In the genomic region with DNA sequence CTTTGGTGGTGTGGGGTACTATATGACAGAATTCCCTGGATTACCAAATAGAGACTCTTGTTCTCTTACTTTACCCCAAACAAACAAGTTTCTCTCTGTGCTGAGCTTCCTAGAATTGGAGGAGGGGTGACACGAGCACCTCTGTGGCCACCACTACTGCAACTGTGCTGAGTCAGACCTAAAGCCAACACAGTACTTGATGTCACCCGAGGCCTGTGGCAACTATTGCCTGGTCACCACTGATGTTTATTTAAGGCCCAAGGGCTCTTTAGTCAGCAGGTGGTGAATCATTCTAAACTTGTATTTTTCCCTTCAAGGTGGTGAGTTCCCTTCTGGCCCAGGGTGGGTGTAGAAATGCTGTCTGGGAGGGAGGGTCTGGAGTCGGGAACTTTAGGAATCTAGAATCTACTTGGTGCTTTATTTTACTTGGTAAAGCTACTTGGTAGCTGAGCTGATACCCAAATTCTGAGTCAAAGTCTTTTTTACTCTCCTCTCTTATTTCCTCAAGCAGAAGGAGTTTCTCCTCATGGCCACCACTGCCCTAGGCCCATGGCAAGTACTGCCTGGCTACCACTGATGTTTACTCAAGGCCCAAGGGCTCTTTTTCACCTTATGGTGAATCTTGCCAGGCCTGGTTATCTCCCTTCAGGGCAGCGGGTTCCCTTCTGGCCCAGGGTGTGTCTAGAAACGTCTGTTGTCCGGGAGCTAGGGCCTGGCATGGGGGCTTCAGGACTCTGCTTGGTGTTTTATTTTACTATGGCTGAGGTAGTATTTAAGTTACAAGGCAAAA, we compare ENCODE assay signal across 8 cellular contexts. TPM values are rescaled to one million over a fixed set of nuclear protein-coding genes. Genes with fewer than 3 reads are reported as not detected.
DNase-seq lines count a peak whose midpoint lies in the region; ATAC-seq and TF ChIP-seq lines count a peak whose summit lies in the region.

No MANE protein-coding gene starts in this region.

- WGBS in testis, 2 donors: 84 to 90% methylated on average over 6 of the region's 6 CpGs

- H3K9me3 ChIP-seq in muscle layer of duodenum (ENCODE audit: control insufficient read depth in 1 of 2, low read length in 2 of 2): peaks cover 0 to 6% of the 10 kb centered on the region in 2 donors
- H3K9me3 ChIP-seq in testis: no peaks in the 10 kb centered on the region

- H3K27me3 ChIP-seq in brain microvascular endothelial cell (replicated peaks) (no peaks in the 10 kb centered on the region), muscle layer of duodenum (ENCODE audit: low read depth, low read length) (no peaks in the 10 kb centered on the region), testis (no peaks in the 10 kb centered on the region)

- H3K27ac ChIP-seq in brain microvascular endothelial cell (peak overlapping the region; percentile 78), muscle layer of duodenum (ENCODE audit: low read length) (peak overlapping the region; percentile 93), testis (no peak overlapping the region)

- TF ChIP-seq CTCF in brain microvascular endothelial cell (IDR thresholded peaks at IDR 0.05; ENCODE audit: low read depth, low read length, missing control alignments) (no peak), testis (IDR thresholded peaks at IDR 0.05) (no peak)

- peaks cover 7 to 31% of the 10 kb centered on the region in 2 donors for H3K4me1 ChIP-seq in muscle layer of duodenum (ENCODE audit: control insufficient read depth in 1 of 2, insufficient read depth in 2 of 2, low read length in 2 of 2)
- H3K4me1 ChIP-seq in testis: no peaks in the 10 kb centered on the region

- no peak for TF ChIP-seq POLR2A in testis (IDR thresholded peaks at IDR 0.05)

- ATAC-seq in GM18519 (IDR thresholded peaks at IDR 0.05; ENCODE audit: low FRiP score, unreplicated experiment) (peak; percentile 69), HG03439 (IDR thresholded peaks at IDR 0.05; ENCODE audit: unreplicated experiment) (peak; percentile 94)

- in situ Hi-C loops in brain microvascular endothelial cell (cut with HindIII; ENCODE audit: low pct_ligation_motif_present, low sequenced_read_pairs): no loop called here

- DNase-seq in brain microvascular endothelial cell (peak; percentile 96), 8988T (no peak), testis (no peak), superior temporal gyrus (ENCODE audit: extremely low spot score) (no peak), midbrain (lab: John Stamatoyannopoulos, UW) (no peak)

- intact Hi-C loops in testis (cut with DNase I; ENCODE audit: low total_unique reads): no loop called here

- no peak overlapping the region for H3K4me3 ChIP-seq in brain microvascular endothelial cell (ENCODE audit: low read depth, low read length)
- peak overlapping the region in 1 of 2 donors; percentile 36 for H3K4me3 ChIP-seq in muscle layer of duodenum (ENCODE audit: low read depth in 1 of 2, low read length in 2 of 2)
- H3K4me3 ChIP-seq in testis: no peak overlapping the region

- H3K36me3 ChIP-seq in brain microvascular endothelial cell (replicated peaks) (no peaks in the 10 kb centered on the region), muscle layer of duodenum (ENCODE audit: control insufficient read depth in 1 of 2, insufficient read depth in 2 of 2, low read length in 2 of 2) (peaks cover 0 to 5% of the 10 kb centered on the region in 2 donors), testis (ENCODE audit: low read depth, missing control alignments) (no peaks in the 10 kb centered on the region)

RNA-seq across cellular contexts. Expression of gene LURAP1L, which starts 9.8 kb away (rescaled TPM):
- total RNA-seq in testis: under 1 TPM; 0.31 to 0.74 TPM
- polyA plus RNA-seq in testis (ENCODE audit: insufficient read depth, low read depth, low replicate concordance): 3.0 TPM

Comparison
In these comparisons a context has a peak if more than half of its experiments do, and no peak if none do; other contexts are left out.
1. H3K27ac ChIP-seq: peak in brain microvascular endothelial cell (single experiment) and muscle layer of duodenum (single experiment); none in testis (0 of 2).